In the genomic region with DNA sequence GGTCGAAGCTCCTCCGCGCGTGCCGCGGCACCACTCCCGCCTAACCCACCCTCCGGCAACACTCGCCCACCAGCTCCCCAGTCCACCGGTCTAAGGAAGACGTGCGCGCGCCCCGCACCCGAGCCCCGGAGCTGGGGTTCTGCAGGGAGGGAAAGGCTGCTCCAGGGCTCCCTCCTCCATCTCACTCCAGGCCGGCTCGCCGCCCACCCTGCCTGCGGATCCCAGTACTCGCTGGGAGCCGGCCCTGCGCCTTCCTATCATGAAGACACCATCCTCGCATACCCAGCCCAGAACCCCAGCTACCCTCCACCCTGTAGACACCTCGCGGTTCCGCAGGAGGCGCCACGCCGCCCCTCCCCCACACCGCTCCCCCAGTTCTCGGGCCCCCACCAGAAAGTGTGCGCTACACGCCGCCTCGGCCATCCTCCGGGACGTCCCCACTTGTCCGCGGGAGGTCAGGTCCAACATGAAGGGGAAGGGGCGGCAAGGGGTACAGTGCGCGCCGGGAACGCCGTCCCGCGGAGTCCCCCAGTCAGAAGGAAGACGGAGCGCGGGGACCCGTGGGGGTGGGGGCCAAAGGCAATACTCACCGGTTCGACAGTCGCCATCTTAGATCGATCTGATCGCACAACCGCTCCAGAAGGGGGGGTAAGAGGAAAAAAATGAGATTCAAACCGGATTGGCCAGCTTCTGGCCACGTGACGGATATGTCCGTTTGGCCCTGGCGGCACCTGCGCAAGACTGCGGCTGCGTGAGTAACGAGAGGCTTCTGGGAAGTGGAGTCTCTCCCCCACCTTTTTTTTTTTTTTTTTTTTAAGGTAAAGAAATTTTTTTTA, we compare ENCODE assay signal across 8 cellular contexts. TPM values are rescaled to one million over a fixed set of nuclear protein-coding genes. Genes with fewer than 3 reads are reported as not detected.
DNase-seq lines count a peak whose midpoint lies in the region; TF ChIP-seq lines count a peak whose summit lies in the region.

A gene with protein sequence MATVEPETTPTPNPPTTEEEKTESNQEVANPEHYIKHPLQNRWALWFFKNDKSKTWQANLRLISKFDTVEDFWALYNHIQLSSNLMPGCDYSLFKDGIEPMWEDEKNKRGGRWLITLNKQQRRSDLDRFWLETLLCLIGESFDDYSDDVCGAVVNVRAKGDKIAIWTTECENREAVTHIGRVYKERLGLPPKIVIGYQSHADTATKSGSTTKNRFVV (minus strand): TSS at position 629 of the 836 bp plus-strand sequence. CDS start 21 bp downstream, at position 608.

- H3K27me3 Mint-ChIP-seq in nephron (ENCODE audit: low read depth) = peaks cover 3% of the 10 kb centered on the region
- H3K27me3 Mint-ChIP-seq in stimulated activated naive CD8-positive, alpha-beta T cell treated with anti-CD3 and anti-CD28 coated beads, Interleukin-15, Interleukin-2, amounts not matched to agents 100 ng/mL and 50 ng/mL, for 24 hours = no peaks in the 10 kb centered on the region

- peaks cover 20% of the 10 kb centered on the region for H3K36me3 Mint-ChIP-seq in nephron (ENCODE audit: low read depth)
- peaks cover 29% of the 10 kb centered on the region for H3K36me3 Mint-ChIP-seq in stimulated activated naive CD8-positive, alpha-beta T cell treated with anti-CD3 and anti-CD28 coated beads, Interleukin-15, Interleukin-2, amounts not matched to agents 100 ng/mL and 50 ng/mL, for 24 hours (ENCODE audit: low read depth)

- H3K9ac ChIP-seq in ES-I3 (ENCODE audit: low read depth, low read length) = peak within 1 kb of the TSS; percentile 86

- no peaks in the 10 kb centered on the region; the same call in 1 of the 2 replicates for H3K4me1 ChIP-seq in ES-I3 (ENCODE audit: insufficient read depth, low read length)

- H3K4me1 Mint-ChIP-seq in nephron = peaks cover 6% of the 10 kb centered on the region
- H3K4me1 Mint-ChIP-seq in stimulated activated naive CD8-positive, alpha-beta T cell treated with anti-CD3 and anti-CD28 coated beads, Interleukin-15, Interleukin-2, amounts not matched to agents 100 ng/mL and 50 ng/mL, for 24 hours (ENCODE audit: low read depth) = peaks cover 58% of the 10 kb centered on the region

- H3K36me3 ChIP-seq in ES-I3 (ENCODE audit: insufficient read depth, low read length) (peaks cover 7% of the 10 kb centered on the region; the same call in 1 of the 2 replicates), H7 (replicated peaks; ENCODE audit: control insufficient read depth, insufficient read depth, low read length) (no peaks in the 10 kb centered on the region; the same call in none of the 2 replicates)

- H3K27ac Mint-ChIP-seq in nephron = peak within 1 kb of the TSS; percentile 90 to 98 (median 97)
- H3K27ac Mint-ChIP-seq in stimulated activated naive CD8-positive, alpha-beta T cell treated with anti-CD3 and anti-CD28 coated beads, Interleukin-15, Interleukin-2, amounts not matched to agents 100 ng/mL and 50 ng/mL, for 24 hours = peak within 1 kb of the TSS; percentile 99

- TF ChIP-seq CTCF in fibroblast of the aortic adventitia (IDR thresholded peaks at IDR 0.05; ENCODE audit: insufficient read depth, low read length) (peak; percentile 25), nephron (IDR thresholded peaks at IDR 0.05; ENCODE audit: unreplicated experiment in 3 of 3) (peak in 2 of 3 experiments; percentile 19 to 21)

- peaks cover 10% of the 10 kb centered on the region for H3K9me3 ChIP-seq in ES-I3 (ENCODE audit: control insufficient read depth, insufficient read depth, low read length)

- DNase-seq in H7 (peak; percentile 93), M059J (ENCODE audit: low read depth) (peak; percentile 97), SHP77 (lab: John Stamatoyannopoulos, UW) (peak; percentile 81 to 92), fibroblast of the aortic adventitia (ENCODE audit: low read depth) (peak; percentile 99)
- DNase-seq in activated effector memory CD4-positive, alpha-beta T cell treated with Interleukin-2 at 50 U/mL for 16 hours = peak; percentile 94

- H3K9me3 Mint-ChIP-seq in nephron = peaks cover 5% of the 10 kb centered on the region
- no peaks in the 10 kb centered on the region for H3K9me3 Mint-ChIP-seq in stimulated activated naive CD8-positive, alpha-beta T cell treated with anti-CD3 and anti-CD28 coated beads, Interleukin-15, Interleukin-2, amounts not matched to agents 100 ng/mL and 50 ng/mL, for 24 hours

- H3K4me3 Mint-ChIP-seq in nephron = peak within 1 kb of the TSS; percentile 95 to 98 (median 98)
- peak within 1 kb of the TSS; percentile 96 for H3K4me3 Mint-ChIP-seq in stimulated activated naive CD8-positive, alpha-beta T cell treated with anti-CD3 and anti-CD28 coated beads, Interleukin-15, Interleukin-2, amounts not matched to agents 100 ng/mL and 50 ng/mL, for 24 hours

- H3K4me3 ChIP-seq in H7 (ENCODE audit: insufficient read depth, low read depth, low read length) = peak within 1 kb of the TSS; percentile 91
- peak within 1 kb of the TSS; percentile 94 for H3K4me3 ChIP-seq in fibroblast of the aortic adventitia (ENCODE audit: low read depth, low read length)

- no peaks in the 10 kb centered on the region for H3K27me3 ChIP-seq in H7 (ENCODE audit: control insufficient read depth, insufficient read depth, low read length)

RNA-seq across cellular contexts. Expression of the gene that starts here (rescaled TPM):
- total RNA-seq in H7 (2014; rRNA removed; shearing (Covaris generic)) = 184 and 210 TPM in 2 replicates
- total RNA-seq in M059J (2014; rRNA removed; shearing (Covaris generic)) = 154 and 184 TPM in 2 replicates
- total RNA-seq in fibroblast of the aortic adventitia (ENCODE audit: low replicate concordance) = 128 and 160 TPM in 2 replicates

Comparison
In these comparisons a context has a peak if more than half of its experiments do, and no peak if none do; other contexts are left out.
1. Peak in every context shown above with its lines: DNase-seq and H3K4me3 ChIP-seq.